In genomic region chr1:19395678-19396192, GRCh38 we compare ENCODE assay signal across 13 cellular contexts.
DNase-seq lines count a peak whose midpoint lies in the region; ATAC-seq, FAIRE-seq and TF ChIP-seq lines count a peak whose summit lies in the region.
"Had no signal": no experiment of that assay in that cellular context is flagged by ENCODE, and none has a peak within 500 bp of the region (broad histone marks: within the 10 kb centered on the region; RNA-seq: fewer than 3 reads in every experiment).

No MANE protein-coding gene starts in this region.

- no peaks in the 10 kb centered on the region for H3K9me2 ChIP-seq in GM23338 (ENCODE audit: insufficient read depth)

- H3K9ac ChIP-seq in astrocyte (ENCODE audit: low read length), result peak overlapping the region; percentile 12

- H3K79me2 ChIP-seq in GM23338 (replicated peaks; ENCODE audit: insufficient read depth) (peaks cover 99% of the 10 kb centered on the region), astrocyte (ENCODE audit: insufficient read depth, low read length) (peaks cover 92% of the 10 kb centered on the region)

- FAIRE-seq in astrocyte (lab: Jason Lieb, UNC), result no peak
- FAIRE-seq: RCC 7860 had no signal

- H3K36me3 Mint-ChIP-seq in GM23338 (ENCODE audit: low read depth), result peaks cover 22% of the 10 kb centered on the region; the same call in 2 of the 3 replicates
- H3K36me3 Mint-ChIP-seq in astrocyte (ENCODE audit: low read depth, unreplicated experiment), result peaks cover 18% of the 10 kb centered on the region
- H3K36me3 Mint-ChIP-seq in CD8-positive, alpha-beta memory T cell, result peaks cover 0 to 52% (median 0%) of the 10 kb centered on the region in 3 donors
- peaks cover 7% of the 10 kb centered on the region for H3K36me3 Mint-ChIP-seq in activated T-helper 1 cell treated with anti-CD3 and anti-CD28 coated beads, Interleukin-12 subunit alpha, Interleukin-12 subunit beta, Interleukin-2, Interleukin-4 antibody, amounts not matched to agents 30 ng/mL and 10 ng/mL and 1 ng/mL, durations not matched to agents 14 hours and 24 hours and 36 hours (ENCODE audit: low read depth)

- H3K4me2 ChIP-seq in GM23338, result no peak overlapping the region
- H3K4me2 ChIP-seq in astrocyte (ENCODE audit: low read length), result peak overlapping the region; percentile 21

- DNase-seq in AG08395 (ENCODE audit: low spot score), result peak; percentile 69
- DNase-seq in GM23338 (ENCODE audit: low spot score), result no peak
- DNase-seq in astrocyte (ENCODE audit: low read depth), result peak; percentile 50
- peak; percentile 49 for DNase-seq in iPS-NIHi11 (ENCODE audit: low spot score)
- DNase-seq in CD8-positive, alpha-beta memory T cell, result no peak
- DNase-seq in GOT3 (lab: John Stamatoyannopoulos, UW), result no peak
- no peak for DNase-seq in activated T-helper 1 cell treated with anti-CD3 and anti-CD28 coated beads, Interleukin-12 subunit alpha, Interleukin-12 subunit beta, Interleukin-2, Interleukin-4 antibody, amounts not matched to agents 30 ng/mL and 10 ng/mL and 1 ng/mL, durations not matched to agents 14 hours and 24 hours and 36 hours (ENCODE audit: low spot score)
- no peak for DNase-seq in LoVo (ENCODE audit: low spot score)
- DNase-seq: activated CD4-positive, alpha-beta T cell treated with anti-CD3 and anti-CD28 coated beads for 1 hour; heart right ventricle; NCI-H146 had no signal

- 0 out of 2 replicates have a peak, but pooled peaks cover 2% of the 10 kb centered on the region for H3F3A ChIP-seq in GM23338 (replicated peaks; ENCODE audit: low read depth)

- peak; percentile 28 for ATAC-seq in GM23338

- TF ChIP-seq CTCF in GM23338 (conservative IDR thresholded peaks at IDR 0.05; ENCODE audit: low read depth in 2 of 2) (no peak), astrocyte (IDR thresholded peaks at IDR 0.05; ENCODE audit: insufficient read depth, low read depth, low read length) (no peak)

- H3K27ac Mint-ChIP-seq in GM23338, result 0 out of 2 replicates have a peak overlapping the region, but pooled peaks have one; percentile 66
- peak overlapping the region; percentile 55 for H3K27ac Mint-ChIP-seq in astrocyte (ENCODE audit: unreplicated experiment)
- H3K27ac Mint-ChIP-seq in CD8-positive, alpha-beta memory T cell, result peak overlapping the region in 4 of 8 donors; percentile 47 to 77 (median 60)
- H3K27ac Mint-ChIP-seq in activated T-helper 1 cell treated with anti-CD3 and anti-CD28 coated beads, Interleukin-12 subunit alpha, Interleukin-12 subunit beta, Interleukin-2, Interleukin-4 antibody, amounts not matched to agents 30 ng/mL and 10 ng/mL and 1 ng/mL, durations not matched to agents 14 hours and 24 hours and 36 hours, result no peak overlapping the region

- H3K27me3 ChIP-seq in GM23338 (ENCODE audit: insufficient read depth) (no peaks in the 10 kb centered on the region), astrocyte (ENCODE audit: insufficient read depth, low read length) (no peaks in the 10 kb centered on the region)
- H3K27me3 ChIP-seq in CD8-positive, alpha-beta memory T cell (ENCODE audit: insufficient read depth, low read length, poor library complexity, severe bottlenecking), result no peaks in the 10 kb centered on the region
- H3K27me3 ChIP-seq: heart right ventricle, suprapubic skin had no signal

- no peak overlapping the region for H2AFZ ChIP-seq in GM23338
- H2AFZ ChIP-seq in astrocyte (ENCODE audit: low read depth, low read length), result no peak overlapping the region

- H3K27ac ChIP-seq in GM23338 (ENCODE audit: low read depth), result peak overlapping the region; percentile 84; the same call in 1 of the 2 replicates
- peak overlapping the region; percentile 2 for H3K27ac ChIP-seq in astrocyte (ENCODE audit: low read depth, low read length)
- no peak overlapping the region for H3K27ac ChIP-seq in CD8-positive, alpha-beta memory T cell (ENCODE audit: low read depth, low read length)
- H3K27ac ChIP-seq: suprapubic skin had no signal

- intact Hi-C loops in activated T-helper 1 cell treated with anti-CD3 and anti-CD28 coated beads, Interleukin-12 subunit alpha, Interleukin-12 subunit beta, Interleukin-2, Interleukin-4 antibody, amounts not matched to agents 30 ng/mL and 10 ng/mL and 1 ng/mL, durations not matched to agents 14 hours and 24 hours and 36 hours (cut with micrococcal nuclease), result no loop called here

- H3K4me3 Mint-ChIP-seq in GM23338 (no peak overlapping the region), astrocyte (ENCODE audit: unreplicated experiment) (no peak overlapping the region)
- H3K4me3 Mint-ChIP-seq in CD8-positive, alpha-beta memory T cell, result no peak overlapping the region
- H3K4me3 Mint-ChIP-seq in activated T-helper 1 cell treated with anti-CD3 and anti-CD28 coated beads, Interleukin-12 subunit alpha, Interleukin-12 subunit beta, Interleukin-2, Interleukin-4 antibody, amounts not matched to agents 30 ng/mL and 10 ng/mL and 1 ng/mL, durations not matched to agents 14 hours and 24 hours and 36 hours, result no peak overlapping the region

- no peaks in the 10 kb centered on the region for H3K9me3 Mint-ChIP-seq in GM23338
- H3K9me3 Mint-ChIP-seq in astrocyte (ENCODE audit: unreplicated experiment), result no peaks in the 10 kb centered on the region
- no peaks in the 10 kb centered on the region for H3K9me3 Mint-ChIP-seq in CD8-positive, alpha-beta memory T cell
- no peaks in the 10 kb centered on the region for H3K9me3 Mint-ChIP-seq in activated T-helper 1 cell treated with anti-CD3 and anti-CD28 coated beads, Interleukin-12 subunit alpha, Interleukin-12 subunit beta, Interleukin-2, Interleukin-4 antibody, amounts not matched to agents 30 ng/mL and 10 ng/mL and 1 ng/mL, durations not matched to agents 14 hours and 24 hours and 36 hours

- CTCF ChIA-PET in CD8-positive, alpha-beta memory T cell (lab: Charles Lee), result interaction anchor here (1.0 kb wide), 1 partner anchor 186 kb away, joined by 3 read pairs; no protein-coding TSS in a partner anchor

- H3K4me1 ChIP-seq in GM23338 (ENCODE audit: insufficient read depth) (peaks cover 16% of the 10 kb centered on the region), astrocyte (ENCODE audit: insufficient read depth, low read length) (peaks cover 55% of the 10 kb centered on the region)
- peaks cover 41% of the 10 kb centered on the region for H3K4me1 ChIP-seq in CD8-positive, alpha-beta memory T cell (ENCODE audit: insufficient read depth, low read length)

- H3K4me3 ChIP-seq in GM23338 (no peak overlapping the region), astrocyte (ENCODE audit: insufficient read depth, low read depth, low read length) (no peak overlapping the region)
- no peak overlapping the region for H3K4me3 ChIP-seq in CD8-positive, alpha-beta memory T cell (ENCODE audit: low read length)
- H3K4me3 ChIP-seq: heart right ventricle, suprapubic skin had no signal

- H3K9me3 ChIP-seq in astrocyte (ENCODE audit: insufficient read depth, low read depth, low read length), result no peaks in the 10 kb centered on the region
- H3K9me3 ChIP-seq in CD8-positive, alpha-beta memory T cell (ENCODE audit: low read length), result no peaks in the 10 kb centered on the region
- H3K9me3 ChIP-seq: heart right ventricle, suprapubic skin had no signal

- H4K20me1 ChIP-seq in GM23338 (replicated peaks; ENCODE audit: insufficient read depth) (peaks cover 52% of the 10 kb centered on the region), astrocyte (ENCODE audit: insufficient read depth, low read length) (peaks cover 86% of the 10 kb centered on the region)

- H3K27me3 Mint-ChIP-seq in GM23338 (ENCODE audit: insufficient read depth, low read depth, poor library complexity), result peaks cover 15% of the 10 kb centered on the region
- no peaks in the 10 kb centered on the region for H3K27me3 Mint-ChIP-seq in astrocyte (ENCODE audit: low read depth, unreplicated experiment)
- H3K27me3 Mint-ChIP-seq in CD8-positive, alpha-beta memory T cell, result no peaks in the 10 kb centered on the region
- H3K27me3 Mint-ChIP-seq in activated T-helper 1 cell treated with anti-CD3 and anti-CD28 coated beads, Interleukin-12 subunit alpha, Interleukin-12 subunit beta, Interleukin-2, Interleukin-4 antibody, amounts not matched to agents 30 ng/mL and 10 ng/mL and 1 ng/mL, durations not matched to agents 14 hours and 24 hours and 36 hours (ENCODE audit: insufficient read depth), result no peaks in the 10 kb centered on the region

- H3K36me3 ChIP-seq in GM23338 (ENCODE audit: insufficient read depth) (no peaks in the 10 kb centered on the region), astrocyte (ENCODE audit: insufficient read depth, low read length) (peaks cover 2% of the 10 kb centered on the region)
- no peaks in the 10 kb centered on the region for H3K36me3 ChIP-seq in CD8-positive, alpha-beta memory T cell (ENCODE audit: insufficient read depth, low read length)
- H3K36me3 ChIP-seq: suprapubic skin had no signal

- H3K4me1 Mint-ChIP-seq in GM23338, result peaks cover 47% of the 10 kb centered on the region
- H3K4me1 Mint-ChIP-seq in astrocyte (ENCODE audit: low read depth, unreplicated experiment), result peaks cover 56% of the 10 kb centered on the region
- peaks cover 58 to 93% (median 73%) of the 10 kb centered on the region in 3 donors for H3K4me1 Mint-ChIP-seq in CD8-positive, alpha-beta memory T cell
- H3K4me1 Mint-ChIP-seq in activated T-helper 1 cell treated with anti-CD3 and anti-CD28 coated beads, Interleukin-12 subunit alpha, Interleukin-12 subunit beta, Interleukin-2, Interleukin-4 antibody, amounts not matched to agents 30 ng/mL and 10 ng/mL and 1 ng/mL, durations not matched to agents 14 hours and 24 hours and 36 hours (ENCODE audit: low read depth), result peaks cover 47% of the 10 kb centered on the region

- POLR2A ChIA-PET in CD8-positive, alpha-beta memory T cell (lab: Charles Lee), result interaction anchor here (0.6 to 1.1 kb wide), 2 partner anchors 11 to 203 kb away, joined by 3 read pairs; no protein-coding TSS in a partner anchor

Comparison
In these comparisons a context has a peak if more than half of its experiments do, and no peak if none do; other contexts are left out.
1. DNase-seq: peak in AG08395 (single experiment), astrocyte (single experiment) and iPS-NIHi11 (single experiment); none in GM23338 (single experiment), CD8-positive, alpha-beta memory T cell (0 of 5), GOT3 (single experiment), activated T-helper 1 cell treated with anti-CD3 and anti-CD28 coated beads, Interleukin-12 subunit alpha, Interleukin-12 subunit beta, Interleukin-2, Interleukin-4 antibody, amounts not matched to agents 30 ng/mL and 10 ng/mL and 1 ng/mL, durations not matched to agents 14 hours and 24 hours and 36 hours (single experiment) and LoVo (single experiment).